ENCODE assay signal across 28 cellular contexts in genomic region chr18:24825397-24825796, GRCh38.
"Had no signal": no experiment of that assay in that cellular context is flagged by ENCODE, and none has a peak within 500 bp of the region (broad histone marks: within the 10 kb centered on the region; RNA-seq: fewer than 3 reads in every experiment).

No MANE protein-coding gene starts in this region.

- FAIRE-seq: small intestine, urothelium cell line had no signal

- H3K4me3 Mint-ChIP-seq: natural killer cell; nephron; neural progenitor cell; stimulated activated effector memory CD8-positive, alpha-beta T cell treated with anti-CD3 and anti-CD28 coated beads, Interleukin-12 subunit alpha, Interleukin-12 subunit beta, amount 100 ng/mL, for 72 hours; stimulated activated naive B cell treated with anti-CD40 and anti-IgM and Interleukin-4, amounts not matched to agents 10 μg/mL and 1 μg/mL and 100 μg/mL, for 72 hours; stimulated activated naive CD8-positive, alpha-beta T cell treated with anti-CD3 and anti-CD28 coated beads, Interleukin-15, Interleukin-2, amounts not matched to agents 100 ng/mL and 50 ng/mL, for 24 hours had no signal

- H3K4me1 Mint-ChIP-seq: natural killer cell; stimulated activated effector memory CD8-positive, alpha-beta T cell treated with anti-CD3 and anti-CD28 coated beads, Interleukin-12 subunit alpha, Interleukin-12 subunit beta, amount 100 ng/mL, for 72 hours; stimulated activated naive B cell treated with anti-CD40 and anti-IgM and Interleukin-4, amounts not matched to agents 10 μg/mL and 1 μg/mL and 100 μg/mL, for 72 hours had no signal

- H3K36me3 Mint-ChIP-seq: natural killer cell; neural progenitor cell; stimulated activated effector memory CD8-positive, alpha-beta T cell treated with anti-CD3 and anti-CD28 coated beads, Interleukin-12 subunit alpha, Interleukin-12 subunit beta, amount 100 ng/mL, for 72 hours; stimulated activated naive B cell treated with anti-CD40 and anti-IgM and Interleukin-4, amounts not matched to agents 10 μg/mL and 1 μg/mL and 100 μg/mL, for 72 hours had no signal

- H3K9ac ChIP-seq: neural progenitor cell, parathyroid adenoma had no signal

- H3K36me3 ChIP-seq: neural progenitor cell, ovary, sigmoid colon, stomach, thoracic aorta, thyroid gland, tibial nerve, upper lobe of left lung, vagina had no signal

- H3K4me3 ChIP-seq: neural progenitor cell, ovary, psoas muscle, sigmoid colon, stomach, thoracic aorta, thyroid gland, tibial nerve, upper lobe of left lung, vagina had no signal

- H3K4me2 ChIP-seq: neural progenitor cell had no signal

- ATAC-seq: natural killer cell; psoas muscle; right cardiac atrium; stimulated activated effector memory CD8-positive, alpha-beta T cell treated with anti-CD3 and anti-CD28 coated beads, Interleukin-12 subunit alpha, Interleukin-12 subunit beta, amount 100 ng/mL, for 72 hours; stimulated activated naive B cell treated with anti-CD40 and anti-IgM and Interleukin-4, amounts not matched to agents 10 μg/mL and 1 μg/mL and 100 μg/mL, for 72 hours had no signal

- DNase-seq: natural killer cell; occipital lobe; ovary; posterior cingulate gyrus; psoas muscle; right cardiac atrium; sigmoid colon; small intestine; stimulated activated CD4-positive, alpha-beta T cell treated with anti-CD3 and anti-CD28 coated beads, Interleukin-15, amount 100 ng/mL, for 24 hours; stimulated activated CD4-positive, alpha-beta T cell treated with anti-CD3 and anti-CD28 coated beads, Interleukin-2, amount 100 ng/mL, for 24 hours; stimulated activated CD4-positive, alpha-beta T cell treated with anti-CD3 and anti-CD28 coated beads, Interleukin-2, amount 100 ng/mL, for 48 hours; stimulated activated CD4-positive, alpha-beta T cell treated with anti-CD3 and anti-CD28 coated beads, Interleukin-4, amount 100 ng/mL, for 24 hours; stimulated activated naive B cell treated with anti-CD40 and anti-IgM and Interleukin-4, amounts not matched to agents 10 μg/mL and 1 μg/mL and 100 μg/mL, for 72 hours; stimulated activated naive CD4-positive, alpha-beta T cell treated with Interleukin-2 at 50 U/mL for 16 hours; stomach; thyroid gland; trophoblast cell; upper lobe of left lung had no signal

- H2AFZ ChIP-seq: neural progenitor cell, parathyroid adenoma had no signal

- H3K79me2 ChIP-seq: parathyroid adenoma had no signal

- H3K9me3 Mint-ChIP-seq: natural killer cell; nephron; neural progenitor cell; stimulated activated naive CD8-positive, alpha-beta T cell treated with anti-CD3 and anti-CD28 coated beads, Interleukin-15, Interleukin-2, amounts not matched to agents 100 ng/mL and 50 ng/mL, for 24 hours had no signal

- H3K9me3 ChIP-seq: ovary, psoas muscle, sigmoid colon, stomach, thoracic aorta, thyroid gland, tibial nerve, upper lobe of left lung, vagina had no signal

- H3K27ac ChIP-seq: neural progenitor cell, ovary, parathyroid adenoma, psoas muscle, sigmoid colon, stomach, thoracic aorta, thyroid gland, tibial nerve, upper lobe of left lung, vagina had no signal

- H3K27me3 ChIP-seq: neural progenitor cell, ovary, sigmoid colon, stomach, thyroid gland, tibial nerve, upper lobe of left lung, vagina had no signal

- H3K27ac Mint-ChIP-seq: natural killer cell; neural progenitor cell; progenitor cell of endocrine pancreas; stimulated activated effector memory CD8-positive, alpha-beta T cell treated with anti-CD3 and anti-CD28 coated beads, Interleukin-12 subunit alpha, Interleukin-12 subunit beta, amount 100 ng/mL, for 72 hours; stimulated activated naive B cell treated with anti-CD40 and anti-IgM and Interleukin-4, amounts not matched to agents 10 μg/mL and 1 μg/mL and 100 μg/mL, for 72 hours; stimulated activated naive CD8-positive, alpha-beta T cell treated with anti-CD3 and anti-CD28 coated beads, Interleukin-15, Interleukin-2, amounts not matched to agents 100 ng/mL and 50 ng/mL, for 24 hours had no signal

- H3K4me1 ChIP-seq: parathyroid adenoma, psoas muscle, sigmoid colon, stomach, thyroid gland, tibial nerve, upper lobe of left lung, vagina had no signal
